Comparison of ENCODE assay signal across 1 cellular context in the genomic region with DNA sequence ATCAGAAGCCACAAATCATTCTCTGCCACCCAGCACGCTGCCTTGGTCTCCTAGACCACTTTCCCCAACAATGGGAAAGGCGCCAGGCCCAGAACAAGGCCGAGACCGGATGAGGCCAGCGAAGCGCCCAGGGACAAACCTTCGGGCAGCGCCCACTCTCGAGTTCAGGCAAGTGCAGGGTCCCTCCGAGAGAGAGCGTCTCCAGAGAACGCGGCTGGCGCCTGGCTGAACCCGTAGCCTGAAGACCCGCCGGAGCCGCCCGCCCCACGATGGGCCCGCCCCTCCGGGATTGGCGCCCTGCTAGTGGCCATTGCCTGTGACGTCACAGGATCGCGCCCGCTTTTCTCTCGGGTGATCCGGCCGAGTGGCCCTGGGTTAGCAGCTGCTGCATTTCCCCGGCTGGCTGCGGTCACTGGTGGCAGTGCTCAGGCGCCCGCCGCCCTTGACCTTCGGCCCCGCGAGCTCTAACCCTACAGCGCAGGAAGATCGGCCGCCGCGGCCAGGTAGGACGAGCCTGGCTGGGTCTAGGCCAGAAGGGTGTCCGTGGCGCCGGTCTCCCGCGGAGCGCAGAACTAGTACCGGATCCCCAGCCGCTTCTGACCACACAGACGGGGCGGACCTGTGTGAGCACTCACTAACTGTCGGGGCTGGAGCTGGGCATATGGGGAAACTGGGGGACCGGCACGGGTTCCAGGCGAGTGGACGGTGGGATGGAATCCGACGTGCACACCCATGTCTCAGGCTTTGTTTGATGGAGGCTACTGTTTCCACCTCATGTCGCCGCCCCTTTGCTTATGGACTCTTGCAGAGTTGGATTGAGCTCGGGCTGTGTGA.
A peak's percentile ranks its signal among the peaks of the same experiment; 100 is the strongest.
TF ChIP-seq lines count a peak whose summit lies in the region.

A gene with protein sequence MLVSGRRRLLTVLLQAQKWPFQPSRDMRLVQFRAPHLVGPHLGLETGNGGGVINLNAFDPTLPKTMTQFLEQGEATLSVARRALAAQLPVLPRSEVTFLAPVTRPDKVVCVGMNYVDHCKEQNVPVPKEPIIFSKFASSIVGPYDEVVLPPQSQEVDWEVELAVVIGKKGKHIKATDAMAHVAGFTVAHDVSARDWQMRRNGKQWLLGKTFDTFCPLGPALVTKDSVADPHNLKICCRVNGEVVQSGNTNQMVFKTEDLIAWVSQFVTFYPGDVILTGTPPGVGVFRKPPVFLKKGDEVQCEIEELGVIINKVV (plus strand): TSS at position 339 of the 834 bp plus-strand sequence. CDS start 2,851 bp downstream, outside the sequence.

TF ChIP-seq in HepG2, 621 proteins besides CTCF, POLR2A, EP300 and RAD21 (continued from another document and continues in another):
- TF ChIP-seq, protein P1, sequence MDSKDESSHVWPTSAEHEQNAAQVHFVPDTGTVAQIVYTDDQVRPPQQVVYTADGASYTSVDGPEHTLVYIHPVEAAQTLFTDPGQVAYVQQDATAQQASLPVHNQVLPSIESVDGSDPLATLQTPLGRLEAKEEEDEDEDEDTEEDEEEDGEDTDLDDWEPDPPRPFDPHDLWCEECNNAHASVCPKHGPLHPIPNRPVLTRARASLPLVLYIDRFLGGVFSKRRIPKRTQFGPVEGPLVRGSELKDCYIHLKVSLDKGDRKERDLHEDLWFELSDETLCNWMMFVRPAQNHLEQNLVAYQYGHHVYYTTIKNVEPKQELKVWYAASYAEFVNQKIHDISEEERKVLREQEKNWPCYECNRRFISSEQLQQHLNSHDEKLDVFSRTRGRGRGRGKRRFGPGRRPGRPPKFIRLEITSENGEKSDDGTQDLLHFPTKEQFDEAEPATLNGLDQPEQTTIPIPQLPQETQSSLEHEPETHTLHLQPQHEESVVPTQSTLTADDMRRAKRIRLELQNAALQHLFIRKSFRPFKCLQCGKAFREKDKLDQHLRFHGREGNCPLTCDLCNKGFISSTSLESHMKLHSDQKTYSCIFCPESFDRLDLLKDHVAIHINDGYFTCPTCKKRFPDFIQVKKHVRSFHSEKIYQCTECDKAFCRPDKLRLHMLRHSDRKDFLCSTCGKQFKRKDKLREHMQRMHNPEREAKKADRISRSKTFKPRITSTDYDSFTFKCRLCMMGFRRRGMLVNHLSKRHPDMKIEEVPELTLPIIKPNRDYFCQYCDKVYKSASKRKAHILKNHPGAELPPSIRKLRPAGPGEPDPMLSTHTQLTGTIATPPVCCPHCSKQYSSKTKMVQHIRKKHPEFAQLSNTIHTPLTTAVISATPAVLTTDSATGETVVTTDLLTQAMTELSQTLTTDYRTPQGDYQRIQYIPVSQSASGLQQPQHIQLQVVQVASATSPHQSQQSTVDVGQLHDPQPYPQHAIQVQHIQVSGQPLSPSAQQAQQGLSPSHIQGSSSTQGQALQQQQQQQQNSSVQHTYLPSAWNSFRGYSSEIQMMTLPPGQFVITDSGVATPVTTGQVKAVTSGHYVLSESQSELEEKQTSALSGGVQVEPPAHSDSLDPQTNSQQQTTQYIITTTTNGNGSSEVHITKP (CRISPR knock-in tag; IDR thresholded peaks at IDR 0.05; ENCODE audit: low read depth) = no peak
- TF ChIP-seq SOX5 (CRISPR knock-in tag; IDR thresholded peaks at IDR 0.05; ENCODE audit: borderline replicate concordance) (peak; percentile 28; the same call in 1 of the 2 replicates), ISX (CRISPR knock-in tag; conservative IDR thresholded peaks at IDR 0.05) (0 out of 2 replicates have a peak, but pooled peaks have one; percentile 20), PHF21A (CRISPR knock-in tag; IDR thresholded peaks at IDR 0.05) (peak; percentile 61; the same call in 1 of the 2 replicates), ZBTB8A (CRISPR knock-in tag; IDR thresholded peaks at IDR 0.05; ENCODE audit: borderline replicate concordance, low read depth) (0 out of 2 replicates have a peak, but pooled peaks have one; percentile 60), ZNF468 (CRISPR knock-in tag; IDR thresholded peaks at IDR 0.05) (no peak), MAZ (IDR thresholded peaks at IDR 0.05; ENCODE audit: borderline replicate concordance, low read depth, low read length) (peak; percentile 12; the same call in 1 of the 2 replicates), MAZ (CRISPR knock-in tag; IDR thresholded peaks at IDR 0.05; ENCODE audit: low read depth) (peak; percentile 71; the same call in 1 of the 2 replicates), MTA1 (CRISPR knock-in tag; IDR thresholded peaks at IDR 0.05; ENCODE audit: borderline replicate concordance) (peak; percentile 98; the same call in 1 of the 2 replicates), ZIK1 (CRISPR knock-in tag; IDR thresholded peaks at IDR 0.05; ENCODE audit: borderline replicate concordance, low read depth) (peak; percentile 71; the same call in 1 of the 2 replicates), ATRX (CRISPR knock-in tag; IDR thresholded peaks at IDR 0.05; ENCODE audit: borderline replicate concordance) (no peak), ZNF143 (CRISPR knock-in tag; IDR thresholded peaks at IDR 0.05) (no peak), POLR2AphosphoS5 (IDR thresholded peaks at IDR 0.05; ENCODE audit: low read depth, low read length) (peak; percentile 85), ZNF761 (CRISPR knock-in tag; conservative IDR thresholded peaks at IDR 0.05) (peak; percentile 75; the same call in 1 of the 2 replicates), ZBTB42 (CRISPR knock-in tag; IDR thresholded peaks at IDR 0.05) (0 out of 2 replicates have a peak, but pooled peaks have one; percentile 75)
- TF ChIP-seq, protein P2, sequence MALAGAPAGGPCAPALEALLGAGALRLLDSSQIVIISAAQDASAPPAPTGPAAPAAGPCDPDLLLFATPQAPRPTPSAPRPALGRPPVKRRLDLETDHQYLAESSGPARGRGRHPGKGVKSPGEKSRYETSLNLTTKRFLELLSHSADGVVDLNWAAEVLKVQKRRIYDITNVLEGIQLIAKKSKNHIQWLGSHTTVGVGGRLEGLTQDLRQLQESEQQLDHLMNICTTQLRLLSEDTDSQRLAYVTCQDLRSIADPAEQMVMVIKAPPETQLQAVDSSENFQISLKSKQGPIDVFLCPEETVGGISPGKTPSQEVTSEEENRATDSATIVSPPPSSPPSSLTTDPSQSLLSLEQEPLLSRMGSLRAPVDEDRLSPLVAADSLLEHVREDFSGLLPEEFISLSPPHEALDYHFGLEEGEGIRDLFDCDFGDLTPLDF (CRISPR knock-in tag; IDR thresholded peaks at IDR 0.05) = peak; percentile 83
- TF ChIP-seq, protein P3, sequence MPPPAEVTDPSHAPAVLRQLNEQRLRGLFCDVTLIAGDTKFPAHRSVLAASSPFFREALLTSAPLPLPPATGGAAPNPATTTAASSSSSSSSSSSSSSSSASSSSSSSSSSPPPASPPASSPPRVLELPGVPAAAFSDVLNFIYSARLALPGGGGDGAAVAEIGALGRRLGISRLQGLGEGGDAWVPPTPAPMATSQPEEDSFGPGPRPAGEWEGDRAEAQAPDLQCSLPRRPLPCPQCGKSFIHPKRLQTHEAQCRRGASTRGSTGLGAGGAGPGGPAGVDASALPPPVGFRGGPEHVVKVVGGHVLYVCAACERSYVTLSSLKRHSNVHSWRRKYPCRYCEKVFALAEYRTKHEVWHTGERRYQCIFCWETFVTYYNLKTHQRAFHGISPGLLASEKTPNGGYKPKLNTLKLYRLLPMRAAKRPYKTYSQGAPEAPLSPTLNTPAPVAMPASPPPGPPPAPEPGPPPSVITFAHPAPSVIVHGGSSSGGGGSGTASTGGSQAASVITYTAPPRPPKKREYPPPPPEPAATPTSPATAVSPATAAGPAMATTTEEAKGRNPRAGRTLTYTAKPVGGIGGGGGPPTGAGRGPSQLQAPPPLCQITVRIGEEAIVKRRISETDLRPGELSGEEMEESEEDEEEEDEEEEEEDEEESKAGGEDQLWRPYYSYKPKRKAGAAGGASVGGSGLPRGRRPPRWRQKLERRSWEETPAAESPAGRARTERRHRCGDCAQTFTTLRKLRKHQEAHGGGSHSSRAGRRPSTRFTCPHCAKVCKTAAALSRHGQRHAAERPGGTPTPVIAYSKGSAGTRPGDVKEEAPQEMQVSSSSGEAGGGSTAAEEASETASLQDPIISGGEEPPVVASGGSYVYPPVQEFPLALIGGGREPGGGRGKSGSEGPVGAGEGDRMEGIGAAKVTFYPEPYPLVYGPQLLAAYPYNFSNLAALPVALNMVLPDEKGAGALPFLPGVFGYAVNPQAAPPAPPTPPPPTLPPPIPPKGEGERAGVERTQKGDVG (CRISPR knock-in tag; IDR thresholded peaks at IDR 0.05; ENCODE audit: borderline replicate concordance) = peak; percentile 26; the same call in 1 of the 2 replicates
- TF ChIP-seq, protein P4, sequence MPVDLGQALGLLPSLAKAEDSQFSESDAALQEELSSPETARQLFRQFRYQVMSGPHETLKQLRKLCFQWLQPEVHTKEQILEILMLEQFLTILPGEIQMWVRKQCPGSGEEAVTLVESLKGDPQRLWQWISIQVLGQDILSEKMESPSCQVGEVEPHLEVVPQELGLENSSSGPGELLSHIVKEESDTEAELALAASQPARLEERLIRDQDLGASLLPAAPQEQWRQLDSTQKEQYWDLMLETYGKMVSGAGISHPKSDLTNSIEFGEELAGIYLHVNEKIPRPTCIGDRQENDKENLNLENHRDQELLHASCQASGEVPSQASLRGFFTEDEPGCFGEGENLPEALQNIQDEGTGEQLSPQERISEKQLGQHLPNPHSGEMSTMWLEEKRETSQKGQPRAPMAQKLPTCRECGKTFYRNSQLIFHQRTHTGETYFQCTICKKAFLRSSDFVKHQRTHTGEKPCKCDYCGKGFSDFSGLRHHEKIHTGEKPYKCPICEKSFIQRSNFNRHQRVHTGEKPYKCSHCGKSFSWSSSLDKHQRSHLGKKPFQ (CRISPR knock-in tag; IDR thresholded peaks at IDR 0.05; ENCODE audit: insufficient replicate concordance) = no peak
- TF ChIP-seq, protein P5, sequence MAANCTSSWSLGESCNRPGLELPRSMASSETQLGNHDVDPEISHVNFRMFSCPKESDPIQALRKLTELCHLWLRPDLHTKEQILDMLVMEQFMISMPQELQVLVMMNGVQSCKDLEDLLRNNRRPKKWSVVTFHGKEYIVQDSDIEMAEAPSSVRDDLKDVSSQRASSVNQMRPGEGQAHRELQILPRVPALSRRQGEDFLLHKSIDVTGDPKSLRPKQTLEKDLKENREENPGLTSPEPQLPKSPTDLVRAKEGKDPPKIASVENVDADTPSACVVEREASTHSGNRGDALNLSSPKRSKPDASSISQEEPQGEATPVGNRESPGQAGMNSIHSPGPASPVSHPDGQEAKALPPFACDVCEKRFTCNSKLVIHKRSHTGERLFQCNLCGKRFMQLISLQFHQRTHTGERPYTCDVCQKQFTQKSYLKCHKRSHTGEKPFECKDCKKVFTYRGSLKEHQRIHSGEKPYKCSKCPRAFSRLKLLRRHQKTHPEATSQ (CRISPR knock-in tag; IDR thresholded peaks at IDR 0.05; ENCODE audit: borderline replicate concordance) = peak; percentile 84; the same call in 1 of the 2 replicates
- TF ChIP-seq, protein P6, sequence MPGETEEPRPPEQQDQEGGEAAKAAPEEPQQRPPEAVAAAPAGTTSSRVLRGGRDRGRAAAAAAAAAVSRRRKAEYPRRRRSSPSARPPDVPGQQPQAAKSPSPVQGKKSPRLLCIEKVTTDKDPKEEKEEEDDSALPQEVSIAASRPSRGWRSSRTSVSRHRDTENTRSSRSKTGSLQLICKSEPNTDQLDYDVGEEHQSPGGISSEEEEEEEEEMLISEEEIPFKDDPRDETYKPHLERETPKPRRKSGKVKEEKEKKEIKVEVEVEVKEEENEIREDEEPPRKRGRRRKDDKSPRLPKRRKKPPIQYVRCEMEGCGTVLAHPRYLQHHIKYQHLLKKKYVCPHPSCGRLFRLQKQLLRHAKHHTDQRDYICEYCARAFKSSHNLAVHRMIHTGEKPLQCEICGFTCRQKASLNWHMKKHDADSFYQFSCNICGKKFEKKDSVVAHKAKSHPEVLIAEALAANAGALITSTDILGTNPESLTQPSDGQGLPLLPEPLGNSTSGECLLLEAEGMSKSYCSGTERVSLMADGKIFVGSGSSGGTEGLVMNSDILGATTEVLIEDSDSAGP (CRISPR knock-in tag; IDR thresholded peaks at IDR 0.05; ENCODE audit: borderline replicate concordance) = peak; percentile 88; the same call in 1 of the 2 replicates
- TF ChIP-seq, protein P7, sequence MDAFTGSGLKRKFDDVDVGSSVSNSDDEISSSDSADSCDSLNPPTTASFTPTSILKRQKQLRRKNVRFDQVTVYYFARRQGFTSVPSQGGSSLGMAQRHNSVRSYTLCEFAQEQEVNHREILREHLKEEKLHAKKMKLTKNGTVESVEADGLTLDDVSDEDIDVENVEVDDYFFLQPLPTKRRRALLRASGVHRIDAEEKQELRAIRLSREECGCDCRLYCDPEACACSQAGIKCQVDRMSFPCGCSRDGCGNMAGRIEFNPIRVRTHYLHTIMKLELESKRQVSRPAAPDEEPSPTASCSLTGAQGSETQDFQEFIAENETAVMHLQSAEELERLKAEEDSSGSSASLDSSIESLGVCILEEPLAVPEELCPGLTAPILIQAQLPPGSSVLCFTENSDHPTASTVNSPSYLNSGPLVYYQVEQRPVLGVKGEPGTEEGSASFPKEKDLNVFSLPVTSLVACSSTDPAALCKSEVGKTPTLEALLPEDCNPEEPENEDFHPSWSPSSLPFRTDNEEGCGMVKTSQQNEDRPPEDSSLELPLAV (CRISPR knock-in tag; conservative IDR thresholded peaks at IDR 0.05; ENCODE audit: low read depth) = no peak
- TF ChIP-seq, protein P8, sequence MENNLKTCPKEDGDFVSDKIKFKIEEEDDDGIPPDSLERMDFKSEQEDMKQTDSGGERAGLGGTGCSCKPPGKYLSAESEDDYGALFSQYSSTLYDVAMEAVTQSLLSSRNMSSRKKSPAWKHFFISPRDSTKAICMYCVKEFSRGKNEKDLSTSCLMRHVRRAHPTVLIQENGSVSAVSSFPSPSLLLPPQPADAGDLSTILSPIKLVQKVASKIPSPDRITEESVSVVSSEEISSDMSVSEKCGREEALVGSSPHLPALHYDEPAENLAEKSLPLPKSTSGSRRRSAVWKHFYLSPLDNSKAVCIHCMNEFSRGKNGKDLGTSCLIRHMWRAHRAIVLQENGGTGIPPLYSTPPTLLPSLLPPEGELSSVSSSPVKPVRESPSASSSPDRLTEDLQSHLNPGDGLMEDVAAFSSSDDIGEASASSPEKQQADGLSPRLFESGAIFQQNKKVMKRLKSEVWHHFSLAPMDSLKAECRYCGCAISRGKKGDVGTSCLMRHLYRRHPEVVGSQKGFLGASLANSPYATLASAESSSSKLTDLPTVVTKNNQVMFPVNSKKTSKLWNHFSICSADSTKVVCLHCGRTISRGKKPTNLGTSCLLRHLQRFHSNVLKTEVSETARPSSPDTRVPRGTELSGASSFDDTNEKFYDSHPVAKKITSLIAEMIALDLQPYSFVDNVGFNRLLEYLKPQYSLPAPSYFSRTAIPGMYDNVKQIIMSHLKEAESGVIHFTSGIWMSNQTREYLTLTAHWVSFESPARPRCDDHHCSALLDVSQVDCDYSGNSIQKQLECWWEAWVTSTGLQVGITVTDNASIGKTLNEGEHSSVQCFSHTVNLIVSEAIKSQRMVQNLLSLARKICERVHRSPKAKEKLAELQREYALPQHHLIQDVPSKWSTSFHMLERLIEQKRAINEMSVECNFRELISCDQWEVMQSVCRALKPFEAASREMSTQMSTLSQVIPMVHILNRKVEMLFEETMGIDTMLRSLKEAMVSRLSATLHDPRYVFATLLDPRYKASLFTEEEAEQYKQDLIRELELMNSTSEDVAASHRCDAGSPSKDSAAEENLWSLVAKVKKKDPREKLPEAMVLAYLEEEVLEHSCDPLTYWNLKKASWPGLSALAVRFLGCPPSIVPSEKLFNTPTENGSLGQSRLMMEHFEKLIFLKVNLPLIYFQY (CRISPR knock-in tag; IDR thresholded peaks at IDR 0.05; ENCODE audit: borderline replicate concordance) = peak; percentile 11; the same call in 1 of the 2 replicates
